ENCODE assay signal across 11 cellular contexts in the genomic region with DNA sequence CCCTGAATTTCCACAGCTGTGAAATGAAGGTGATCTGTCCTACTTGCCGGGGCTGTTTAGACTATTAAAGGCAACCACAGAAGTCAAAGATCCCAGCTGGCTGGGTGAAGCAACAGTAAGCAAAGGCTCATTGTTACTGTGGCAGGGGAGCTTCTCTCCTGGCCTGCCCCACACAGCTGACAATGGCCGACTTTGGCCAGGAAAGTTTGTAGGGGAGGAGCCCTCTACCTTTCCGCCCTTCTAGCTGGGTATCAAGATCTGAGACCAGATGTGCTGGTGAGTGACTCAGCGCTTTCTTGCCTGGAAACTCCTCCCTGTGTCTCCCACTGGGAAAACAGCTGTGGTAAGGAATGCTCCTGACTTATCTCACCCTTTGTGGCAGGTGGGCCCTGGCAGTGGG. TPM values are rescaled to one million over a fixed set of nuclear protein-coding genes. Genes with fewer than 3 reads are reported as not detected.
DNase-seq lines count a peak whose midpoint lies in the region; ATAC-seq and TF ChIP-seq lines count a peak whose summit lies in the region.
"Had no signal": no experiment of that assay in that cellular context is flagged by ENCODE, and none has a peak within 500 bp of the region (broad histone marks: within the 10 kb centered on the region; RNA-seq: fewer than 3 reads in every experiment).

No MANE protein-coding gene starts in this region.

- H3K9ac ChIP-seq in endodermal cell (ENCODE audit: extremely low read depth, low read length, poor library complexity, severe bottlenecking) = no peak overlapping the region

- H3K9me3 ChIP-seq in endodermal cell (ENCODE audit: control insufficient read depth, low read length) = peaks cover 6% of the 10 kb centered on the region
- H3K9me3 ChIP-seq in prostate gland = no peaks in the 10 kb centered on the region

- H3K36me3 Mint-ChIP-seq in endodermal cell (ENCODE audit: low read depth) = no peaks in the 10 kb centered on the region

- DNase-seq in NCI-H226 (peak; percentile 59), endodermal cell (peak; percentile 90), prostate gland (ENCODE audit: low spot score) (no peak), erythroblast (lab: John Stamatoyannopoulos, UW) (no peak)
- no peak for DNase-seq in stimulated activated CD4-positive, alpha-beta T cell treated with anti-CD3 and anti-CD28 coated beads, Interleukin-1b, Interleukin-23, amount 100 ng/mL, for 48 hours
- DNase-seq in activated T-cell treated with anti-CD3 and anti-CD28 coated beads, Interleukin-2, amount 50 U/mL, for 48 hours = no peak
- DNase-seq: left cardiac atrium, NCI-H526 treated with DMSO at 0.1 percent for 48 hours had no signal

- H3K27ac ChIP-seq in endodermal cell (ENCODE audit: low read depth, low read length) = peak overlapping the region; percentile 42
- peak overlapping the region; percentile 14 to 17 for H3K27ac ChIP-seq in prostate gland

- 51 to 83% methylated on average over 2 to 4 of the region's 4 CpGs for WGBS in endodermal cell (ENCODE audit: insufficient coverage in 1 of 2, insufficient read length in 1 of 2), 2 experiments
- 56% methylated on average over 3 of the region's 4 CpGs for WGBS in prostate gland

- peak overlapping the region; percentile 94 for H3K27ac Mint-ChIP-seq in endodermal cell
- H3K27ac Mint-ChIP-seq: activated T-helper 2 cell treated with anti-CD3 and anti-CD28 coated beads, Interferon-gamma antibody, Interleukin-2, Interleukin-4, amounts not matched to agents 10 μg/mL and 5 μg/mL and 100 μg/mL, durations not matched to agents 14 hours and 24 hours and 36 hours had no signal

- H3K9me3 Mint-ChIP-seq in endodermal cell = peaks cover 8% of the 10 kb centered on the region
- H3K9me3 Mint-ChIP-seq: activated T-helper 2 cell treated with anti-CD3 and anti-CD28 coated beads, Interferon-gamma antibody, Interleukin-2, Interleukin-4, amounts not matched to agents 10 μg/mL and 5 μg/mL and 100 μg/mL, durations not matched to agents 14 hours and 24 hours and 36 hours had no signal

- TF ChIP-seq POLR2A in prostate gland (IDR thresholded peaks at IDR 0.05) (no peak), erythroblast (IDR thresholded peaks at IDR 0.05; ENCODE audit: low read length) (no peak)

- H3K4me1 ChIP-seq in endodermal cell (ENCODE audit: control insufficient read depth, insufficient read depth, low read length) (no peaks in the 10 kb centered on the region), prostate gland (replicated peaks) (peaks cover 4% of the 10 kb centered on the region)

- peak; percentile 34 for ATAC-seq in GM18907 (IDR thresholded peaks at IDR 0.05; ENCODE audit: unreplicated experiment)
- ATAC-seq in GM21360 (IDR thresholded peaks at IDR 0.05; ENCODE audit: unreplicated experiment) = no peak

- intact Hi-C loops in prostate gland (cut with DNase I) = no loop called here

- H3K4me1 Mint-ChIP-seq in endodermal cell = peaks cover 20% of the 10 kb centered on the region

- TF ChIP-seq CTCF in endodermal cell (conservative IDR thresholded peaks at IDR 0.05) (no peak), prostate gland (IDR thresholded peaks at IDR 0.05) (no peak)

- H3K27me3 ChIP-seq in endodermal cell (ENCODE audit: control insufficient read depth, insufficient read depth, low read length, poor library complexity, severe bottlenecking) = no peaks in the 10 kb centered on the region
- no peaks in the 10 kb centered on the region for H3K27me3 ChIP-seq in prostate gland (replicated peaks; ENCODE audit: insufficient read depth)

- no peaks in the 10 kb centered on the region for H3K27me3 Mint-ChIP-seq in endodermal cell (ENCODE audit: insufficient read depth)

- peak overlapping the region; percentile 19 for H3K4me3 ChIP-seq in endodermal cell (ENCODE audit: low read length)
- H3K4me3 ChIP-seq in prostate gland = no peak overlapping the region

- no peak overlapping the region for H3K4me3 Mint-ChIP-seq in endodermal cell

- H3K36me3 ChIP-seq in endodermal cell (ENCODE audit: control insufficient read depth, insufficient read depth, low read length) = no peaks in the 10 kb centered on the region
- H3K36me3 ChIP-seq in prostate gland = no peaks in the 10 kb centered on the region

RNA-seq across cellular contexts. Expression of gene RASSF6, which starts 21.1 kb away (rescaled TPM):
- total RNA-seq in endodermal cell (1 to 10 TPM; 1.2 to 3.9 TPM), prostate gland (10 to 100 TPM in 1 of 2 donors, 1 to 10 TPM in 1; 6.2 to 17.5 TPM)
- polyA plus RNA-seq in endodermal cell (2013, experiment 1 of 2) = 0.89 TPM
- polyA plus RNA-seq in endodermal cell (2013, experiment 2 of 2) = 0.66 TPM
- total RNA-seq: activated T-helper 2 cell treated with anti-CD3 and anti-CD28 coated beads, Interferon-gamma antibody, Interleukin-2, Interleukin-4, amounts not matched to agents 10 μg/mL and 5 μg/mL and 100 μg/mL, durations not matched to agents 14 hours and 24 hours and 36 hours; left cardiac atrium had no signal

Comparison
In these comparisons a context has a peak if more than half of its experiments do, and no peak if none do; other contexts are left out.
1. DNase-seq: peak in NCI-H226 (single experiment) and endodermal cell (single experiment); none in prostate gland (single experiment), erythroblast (0 of 2), stimulated activated CD4-positive, alpha-beta T cell treated with anti-CD3 and anti-CD28 coated beads, Interleukin-1b, Interleukin-23, amount 100 ng/mL, for 48 hours (single experiment) and activated T-cell treated with anti-CD3 and anti-CD28 coated beads, Interleukin-2, amount 50 U/mL, for 48 hours (0 of 2).